Comparison of ENCODE assay signal across 23 cellular contexts in the genomic region with DNA sequence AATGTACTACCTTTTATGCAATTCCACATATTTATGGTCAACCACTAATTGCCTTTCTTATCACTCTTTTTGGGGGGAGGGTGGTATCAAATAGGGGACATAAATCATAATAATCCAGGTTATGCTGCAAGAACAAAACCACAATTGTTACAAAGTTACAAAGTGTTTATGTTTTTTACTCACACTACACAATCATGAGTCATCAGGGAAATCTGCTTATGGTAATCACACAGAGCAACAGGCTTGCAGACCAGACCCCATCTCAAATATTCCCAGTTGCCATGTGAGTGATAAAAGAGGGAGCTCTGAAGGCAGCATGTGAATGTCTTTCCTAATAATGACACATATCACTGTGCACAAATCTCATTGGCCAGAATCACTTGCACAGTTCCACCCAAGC.
DNase-seq lines count a peak whose midpoint lies in the region; ATAC-seq and TF ChIP-seq lines count a peak whose summit lies in the region.
"Had no signal": no experiment of that assay in that cellular context is flagged by ENCODE, and none has a peak within 500 bp of the region (broad histone marks: within the 10 kb centered on the region; RNA-seq: fewer than 3 reads in every experiment).

No MANE protein-coding gene starts in this region.

- H3K4me1 ChIP-seq in breast epithelium, result no peaks in the 10 kb centered on the region
- peaks cover 14% of the 10 kb centered on the region for H3K4me1 ChIP-seq in RWPE2 (ENCODE audit: insufficient read depth, poor library complexity, severe bottlenecking)
- H3K4me1 ChIP-seq: right atrium auricular region, stomach, upper lobe of right lung had no signal

- H3K4me3 ChIP-seq in breast epithelium (no peak overlapping the region), RWPE2 (ENCODE audit: severe bottlenecking) (no peak overlapping the region), fibroblast of mammary gland (ENCODE audit: control insufficient read depth, low read depth, low read length) (no peak overlapping the region)
- H3K4me3 ChIP-seq: dorsolateral prefrontal cortex, GM12878, K562, mucosa of descending colon, right atrium auricular region, stomach, upper lobe of right lung had no signal

- no peak overlapping the region for H3K4me3 Mint-ChIP-seq in MCF 10A (ENCODE audit: unreplicated experiment)
- H3K4me3 Mint-ChIP-seq in activated CD4-positive, alpha-beta T cell treated with anti-CD3 and anti-CD28 coated beads, Interleukin-2, amount 10 ng/mL, durations not matched to agents 7 days and 5 days, result no peak overlapping the region
- H3K4me3 Mint-ChIP-seq: CD8-positive, alpha-beta T cell; T-cell had no signal

- POLR2A ChIA-PET in MCF 10A (lab: Yijun Ruan, JAX), result interaction anchor here (0.7 to 1.5 kb wide), 2 partner anchors 26 to 63 kb away, joined by 3 to 4 read pairs; no protein-coding TSS in a partner anchor
- POLR2A ChIA-PET in activated CD4-positive, alpha-beta T cell treated with anti-CD3 and anti-CD28 coated beads, Interleukin-2, amount 10 ng/mL, durations not matched to agents 7 days and 5 days (lab: Charles Lee), result no interaction called here

- TF ChIP-seq POLR2A in breast epithelium (IDR thresholded peaks at IDR 0.05), result no peak

- no peaks in the 10 kb centered on the region for H3K9me3 ChIP-seq in breast epithelium
- H3K9me3 ChIP-seq in RWPE2 (ENCODE audit: severe bottlenecking), result no peaks in the 10 kb centered on the region
- H3K9me3 ChIP-seq: mucosa of descending colon, neutrophil, right atrium auricular region, stomach, upper lobe of right lung had no signal

- H3K9me3 Mint-ChIP-seq in MCF 10A (ENCODE audit: unreplicated experiment), result no peaks in the 10 kb centered on the region
- H3K9me3 Mint-ChIP-seq in activated CD4-positive, alpha-beta T cell treated with anti-CD3 and anti-CD28 coated beads, Interleukin-2, amount 10 ng/mL, durations not matched to agents 7 days and 5 days, result no peaks in the 10 kb centered on the region
- H3K9me3 Mint-ChIP-seq: CD8-positive, alpha-beta T cell; T-cell had no signal

- no peaks in the 10 kb centered on the region for H3K36me3 Mint-ChIP-seq in MCF 10A (ENCODE audit: insufficient read depth, unreplicated experiment)
- no peaks in the 10 kb centered on the region for H3K36me3 Mint-ChIP-seq in activated CD4-positive, alpha-beta T cell treated with anti-CD3 and anti-CD28 coated beads, Interleukin-2, amount 10 ng/mL, durations not matched to agents 7 days and 5 days (ENCODE audit: low read depth)
- H3K36me3 Mint-ChIP-seq: CD8-positive, alpha-beta T cell; T-cell had no signal

- intact Hi-C loops in MCF 10A (cut with micrococcal nuclease), result no loop called here
- intact Hi-C loops in breast epithelium (cut with DNase I; ENCODE audit: low total_unique reads), result no loop called here

- no peak overlapping the region for H3K27ac ChIP-seq in breast epithelium
- H3K27ac ChIP-seq in RWPE2 (ENCODE audit: poor library complexity, severe bottlenecking), result no peak overlapping the region
- H3K27ac ChIP-seq: dorsolateral prefrontal cortex, neutrophil, right atrium auricular region, stomach, upper lobe of right lung had no signal

- no peaks in the 10 kb centered on the region for H3K27me3 Mint-ChIP-seq in MCF 10A (ENCODE audit: insufficient read depth, unreplicated experiment)
- H3K27me3 Mint-ChIP-seq in activated CD4-positive, alpha-beta T cell treated with anti-CD3 and anti-CD28 coated beads, Interleukin-2, amount 10 ng/mL, durations not matched to agents 7 days and 5 days, result no peaks in the 10 kb centered on the region
- H3K27me3 Mint-ChIP-seq: T-cell had no signal

- H3K4me1 Mint-ChIP-seq in MCF 10A (ENCODE audit: insufficient read depth, unreplicated experiment), result peaks cover 13% of the 10 kb centered on the region
- no peaks in the 10 kb centered on the region for H3K4me1 Mint-ChIP-seq in activated CD4-positive, alpha-beta T cell treated with anti-CD3 and anti-CD28 coated beads, Interleukin-2, amount 10 ng/mL, durations not matched to agents 7 days and 5 days
- H3K4me1 Mint-ChIP-seq: T-cell had no signal

- ATAC-seq in RWPE2 (ENCODE audit: low read depth), result peak; percentile 18; the same call in 2 of the 3 replicates
- no peak for ATAC-seq in GM18858 (IDR thresholded peaks at IDR 0.05; ENCODE audit: unreplicated experiment)
- ATAC-seq: CD8-positive, alpha-beta T cell; GM12878; K562; left colon; mucosa of descending colon; T-cell; upper lobe of right lung had no signal

- peak; percentile 65 for DNase-seq in MCF 10A (ENCODE audit: unreplicated experiment)
- DNase-seq in breast epithelium (ENCODE audit: low spot score in 2 of 2), result no peak
- no peak for DNase-seq in RWPE2 (ENCODE audit: low spot score)
- DNase-seq in fibroblast of mammary gland (ENCODE audit: low read depth), result peak; percentile 51
- no peak for DNase-seq in AG08395 (ENCODE audit: low spot score)
- DNase-seq in DMS79 (lab: John Stamatoyannopoulos, UW), result no peak
- no peak for DNase-seq in activated CD4-positive, alpha-beta T cell treated with anti-CD3 and anti-CD28 coated beads, Interleukin-2, amount 10 ng/mL, durations not matched to agents 7 days and 5 days
- DNase-seq: activated CD4-positive, alpha-beta T cell treated with anti-CD3 and anti-CD28 coated beads, Interleukin-2, amount 50 U/mL, for 48 hours; activated naive CD4-positive, alpha-beta T cell treated with anti-CD3 and anti-CD28 coated beads, Interleukin-2, amount 50 U/mL, for 16 hours; activated T-cell treated with anti-CD3 and anti-CD28 coated beads, Interleukin-2, amount 50 U/mL, for 1 hour; CD8-positive, alpha-beta T cell; dorsolateral prefrontal cortex; left colon; mucosa of descending colon; NCI-H1436; stomach; T-cell; upper lobe of right lung had no signal

- H3K27me3 ChIP-seq in breast epithelium (no peaks in the 10 kb centered on the region), RWPE2 (ENCODE audit: insufficient read depth, poor library complexity, severe bottlenecking) (no peaks in the 10 kb centered on the region)
- H3K27me3 ChIP-seq: dorsolateral prefrontal cortex, neutrophil, right atrium auricular region, stomach, upper lobe of right lung had no signal

- no TSS peak for BruUV-seq in MCF 10A (replicated peaks; lab: Mats Ljungman, UMichigan)

- CTCF ChIA-PET in MCF 10A (lab: Yijun Ruan, JAX), result interaction anchor here (0.6 kb wide), 1 partner anchor 26 kb away, joined by 3 read pairs; no protein-coding TSS in a partner anchor
- CTCF ChIA-PET in activated CD4-positive, alpha-beta T cell treated with anti-CD3 and anti-CD28 coated beads, Interleukin-2, amount 10 ng/mL, durations not matched to agents 7 days and 5 days (lab: Charles Lee), result no interaction called here

- H3K27ac Mint-ChIP-seq in MCF 10A (ENCODE audit: low read depth, unreplicated experiment), result no peak overlapping the region
- no peak overlapping the region for H3K27ac Mint-ChIP-seq in activated CD4-positive, alpha-beta T cell treated with anti-CD3 and anti-CD28 coated beads, Interleukin-2, amount 10 ng/mL, durations not matched to agents 7 days and 5 days
- H3K27ac Mint-ChIP-seq: CD8-positive, alpha-beta T cell; T-cell had no signal

- TF ChIP-seq CTCF in MCF 10A (IDR thresholded peaks at IDR 0.05; ENCODE audit: unreplicated experiment), result no peak
- no peak for TF ChIP-seq CTCF in breast epithelium (IDR thresholded peaks at IDR 0.05)
- TF ChIP-seq CTCF in RWPE2 (IDR thresholded peaks at IDR 0.05; ENCODE audit: poor library complexity, severe bottlenecking), result no peak
- no peak for TF ChIP-seq CTCF in fibroblast of mammary gland (conservative IDR thresholded peaks at IDR 0.05; ENCODE audit: control insufficient read depth, insufficient read depth, low read depth, low read length)

- H3K36me3 ChIP-seq in breast epithelium (no peaks in the 10 kb centered on the region), RWPE2 (ENCODE audit: low read depth) (no peaks in the 10 kb centered on the region)
- H3K36me3 ChIP-seq: neutrophil, right atrium auricular region, stomach, upper lobe of right lung had no signal

Comparison
In these comparisons a context has a peak if more than half of its experiments do, and no peak if none do; other contexts are left out.
1. DNase-seq: peak in MCF 10A (single experiment) and fibroblast of mammary gland (single experiment); none in breast epithelium (0 of 2), RWPE2 (single experiment), AG08395 (single experiment), DMS79 (single experiment) and activated CD4-positive, alpha-beta T cell treated with anti-CD3 and anti-CD28 coated beads, Interleukin-2, amount 10 ng/mL, durations not matched to agents 7 days and 5 days (single experiment).